30 cellular contexts compared by ENCODE assay signal in the genomic region with DNA sequence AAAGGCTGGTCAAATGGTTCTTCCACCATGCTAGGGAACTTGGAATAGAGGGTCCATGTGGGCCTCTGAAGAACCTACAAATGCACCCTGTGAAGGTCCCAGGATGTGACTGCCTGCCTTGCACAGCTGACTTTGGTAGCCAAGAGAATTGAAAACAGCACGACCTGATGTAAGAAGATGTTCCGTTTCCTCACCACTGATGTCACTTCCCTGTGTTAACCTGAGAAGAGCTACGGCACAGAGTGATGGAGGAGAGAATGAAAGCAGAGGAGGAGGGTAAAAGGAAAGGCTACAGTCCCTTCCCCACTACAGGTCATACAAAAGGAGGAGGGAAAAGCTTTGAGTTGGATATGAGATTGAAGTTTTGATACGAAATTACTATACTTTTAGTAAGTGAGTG.
"Had no signal": no experiment of that assay in that cellular context is flagged by ENCODE, and none has a peak within 500 bp of the region (broad histone marks: within the 10 kb centered on the region; RNA-seq: fewer than 3 reads in every experiment).

No MANE protein-coding gene starts in this region.

- H3K27ac ChIP-seq: ascending aorta, cardiac muscle cell, VCaP had no signal

- H3K36me3 ChIP-seq: ascending aorta, cardiac muscle cell had no signal

- H3K9me3 ChIP-seq: ascending aorta had no signal

- DNase-seq: activated B cell treated with CpG ODN at 0.5 μM for 24 hours; activated CD4-positive, alpha-beta memory T cell treated with anti-CD3 and anti-CD28 coated beads for 36 hours; activated CD4-positive, alpha-beta T cell treated with anti-CD3 and anti-CD28 coated beads for 4 hours; activated CD4-positive, alpha-beta T cell treated with anti-CD3 and anti-CD28 coated beads, Interleukin-2, amount 10 ng/mL, durations not matched to agents 24 days and 14 days; activated CD4-positive, alpha-beta T cell treated with anti-CD3 and anti-CD28 coated beads, Interleukin-2, amount 50 U/mL, for 1 hour; activated CD4-positive, alpha-beta T cell treated with anti-CD3 and anti-CD28 coated beads, Interleukin-2, amount 50 U/mL, for 4 hours; activated CD4-positive, CD25-positive, alpha-beta regulatory T cell treated with anti-CD3 and anti-CD28 coated beads, Interleukin-2, amount 50 U/mL, for 72 hours; activated CD8-positive, alpha-beta memory T cell treated with anti-CD3 and anti-CD28 coated beads, Interleukin-2, amount 50 U/mL, for 4 hours; activated CD8-positive, alpha-beta T cell treated with anti-CD3 and anti-CD28 coated beads for 36 hours; activated effector memory CD4-positive, alpha-beta T cell treated with Interleukin-2 at 50 U/mL for 16 hours; activated gamma-delta T cell; activated naive CD4-positive, alpha-beta T cell treated with anti-CD3 and anti-CD28 coated beads, Interleukin-2, amount 10 ng/mL, durations not matched to agents 7 days and 5 days; activated naive CD4-positive, alpha-beta T cell treated with Interleukin-2 at 50 U/mL for 16 hours; activated naive CD8-positive, alpha-beta T cell treated with anti-CD3 and anti-CD28 coated beads, Interleukin-2, amount 10 ng/mL, durations not matched to agents 7 days and 5 days; activated naive CD8-positive, alpha-beta T cell treated with anti-CD3 and anti-CD28 coated beads, Interleukin-2, amount 50 U/mL, for 24 hours; activated T-cell treated with anti-CD3 and anti-CD28 coated beads for 4 hours; activated T-cell treated with anti-CD3 and anti-CD28 coated beads, Interleukin-2, amount 50 U/mL, for 1 hour; activated T-cell treated with anti-CD3 and anti-CD28 coated beads, Interleukin-2, amount 50 U/mL, for 4 hours; activated T-cell treated with anti-CD3 and anti-CD28 coated beads, Interleukin-2, amount 50 U/mL, for 72 hours; amygdala; anterior cingulate cortex; central memory CD4-positive, alpha-beta T cell; T-helper 1 cell; T-helper 2 cell; T-helper 9 cell had no signal

- FAIRE-seq: bronchial epithelial cell, TTC549 had no signal

- H3K27me3 ChIP-seq: ascending aorta, cardiac muscle cell had no signal

- H3K4me1 ChIP-seq: ascending aorta had no signal

- H3K4me3 ChIP-seq: ascending aorta, cardiac muscle cell had no signal

- ATAC-seq: activated CD8-positive, alpha-beta T cell treated with anti-CD3 and anti-CD28 coated beads for 36 hours; activated naive CD8-positive, alpha-beta T cell treated with anti-CD3 and anti-CD28 coated beads, Interleukin-2, amount 50 U/mL, for 24 hours; activated T-cell treated with anti-CD3 and anti-CD28 coated beads, Interleukin-2, amount 50 U/mL, for 4 hours; activated T-cell treated with anti-CD3 and anti-CD28 coated beads, Interleukin-2, amount 50 U/mL, for 72 hours had no signal
